Comparison of ENCODE assay signal across 36 cellular contexts in genomic region chr16:55346475-55346874, GRCh38. TPM values are rescaled to one million over a fixed set of nuclear protein-coding genes. Genes with fewer than 3 reads are reported as not detected.
A peak's percentile ranks its signal among the peaks of the same experiment; 100 is the strongest.
DNase-seq lines count a peak whose midpoint lies in the region; ATAC-seq, FAIRE-seq and TF ChIP-seq lines count a peak whose summit lies in the region.
"Had no signal": no experiment of that assay in that cellular context is flagged by ENCODE, and none has a peak within 500 bp of the region (broad histone marks: within the 10 kb centered on the region; RNA-seq: fewer than 3 reads in every experiment).

No MANE protein-coding gene starts in this region.

- TF ChIP-seq CTCF in HepG2 (CRISPR knock-in tag; IDR thresholded peaks at IDR 0.05): no peak
- no peak for TF ChIP-seq CTCF in right lobe of liver (IDR thresholded peaks at IDR 0.05)

- no peak for FAIRE-seq in HepG2 (lab: Jason Lieb, UNC)
- FAIRE-seq: A204.1, A549, D721Med had no signal

- intact Hi-C loops in HepG2 (cut with micrococcal nuclease; ENCODE audit: unreplicated experiment): no loop called here
- intact Hi-C loops in right lobe of liver (cut with DNase I): no loop called here

- BruUV-seq in HepG2 (replicated peaks; lab: Mats Ljungman, UMichigan): no TSS peak

- no peaks in the 10 kb centered on the region for H3K4me1 ChIP-seq in HepG2 (ENCODE audit: insufficient read depth, low read length)
- H3K4me1 ChIP-seq in right lobe of liver: no peaks in the 10 kb centered on the region
- H3K4me1 ChIP-seq in BLaER1: peaks cover 71% of the 10 kb centered on the region
- H3K4me1 ChIP-seq in BLaER1 treated with 17β-estradiol and CSF1 and Interleukin-3, amounts not matched to agents 10 nM and 100 nM: peaks cover 0 to 65% (median 29%) of the 10 kb centered on the region in 10 experiments; a peak in 13 of 20 replicates
- no peaks in the 10 kb centered on the region for H3K4me1 ChIP-seq in SJCRH30
- H3K4me1 ChIP-seq: A549, Caco-2 had no signal

- TF ChIP-seq RAD21 in HepG2 (CRISPR knock-in tag; IDR thresholded peaks at IDR 0.05): no peak

- no peak for TF ChIP-seq EP300 in HepG2 (IDR thresholded peaks at IDR 0.05; ENCODE audit: low read depth in 2 of 2, low read length in 2 of 2)
- TF ChIP-seq EP300 in HepG2 (CRISPR knock-in tag; IDR thresholded peaks at IDR 0.05; ENCODE audit: borderline replicate concordance): no peak

- no peaks in the 10 kb centered on the region for H3K9me3 ChIP-seq in HepG2 (ENCODE audit: low read length)
- H3K9me3 ChIP-seq in right lobe of liver: no peaks in the 10 kb centered on the region
- H3K9me3 ChIP-seq in BLaER1: no peaks in the 10 kb centered on the region
- H3K9me3 ChIP-seq in BLaER1 treated with 17β-estradiol and CSF1 and Interleukin-3, amounts not matched to agents 10 nM and 100 nM (replicated peaks in 1 of 11): peaks cover 0 to 4% (median 0%) of the 10 kb centered on the region in 11 experiments; a peak in 2 of 22 replicates
- no peaks in the 10 kb centered on the region for H3K9me3 ChIP-seq in SJCRH30 (replicated peaks)
- H3K9me3 ChIP-seq: A549, BE2C, Caco-2 had no signal

- H3K27me3 ChIP-seq in HepG2 (ENCODE audit: control insufficient read depth in 1 of 2, insufficient read depth in 2 of 2, low read length in 2 of 2) (peaks cover 0 to 5% of the 10 kb centered on the region in 2 experiments; a peak in 1 of 5 replicates), right lobe of liver (no peaks in the 10 kb centered on the region), BLaER1 (no peaks in the 10 kb centered on the region), SJCRH30 (no peaks in the 10 kb centered on the region)
- no peaks in the 10 kb centered on the region for H3K27me3 ChIP-seq in BLaER1 treated with 17β-estradiol and CSF1 and Interleukin-3, amounts not matched to agents 10 nM and 100 nM
- H3K27me3 ChIP-seq: BE2C had no signal

- H2AFZ ChIP-seq in HepG2 (ENCODE audit: low read length): no peak overlapping the region

- H3K4me3 ChIP-seq in HepG2 (replicated peaks in 1 of 3; ENCODE audit: insufficient read depth in 1 of 3, low read depth in 2 of 3, low read length in 3 of 3) (no peak overlapping the region), right lobe of liver (no peak overlapping the region), BLaER1 (no peak overlapping the region), SJCRH30 (no peak overlapping the region)
- no peak overlapping the region for H3K4me3 ChIP-seq in BLaER1 treated with 17β-estradiol and CSF1 and Interleukin-3, amounts not matched to agents 10 nM and 100 nM
- H3K4me3 ChIP-seq: A549 had no signal

- in situ Hi-C loops in HepG2 (cut with HindIII; ENCODE audit: extremely low pct_ligation_motif_present, low pct_unique_long_range_greater_than_20kb): no loop called here

- no peak for ATAC-seq in HepG2
- ATAC-seq in right lobe of liver: no peak
- no peak for ATAC-seq in HG02852 (IDR thresholded peaks at IDR 0.05; ENCODE audit: unreplicated experiment)
- ATAC-seq: A549; CD8-positive, alpha-beta T cell had no signal

- DNase-seq in HepG2 (ENCODE audit: low spot score) (no peak), right lobe of liver (no peak), SJCRH30 (no peak)
- DNase-seq: 8988T; ACHN; AML-193; BE2C; C1 segment of cervical spinal cord; Caco-2; Calu3; CD4-positive, alpha-beta memory T cell; CD4-positive, alpha-beta T cell; CD4-positive, CD25-positive, alpha-beta regulatory T cell; CD8-positive, alpha-beta memory T cell; CD8-positive, alpha-beta T cell; COR-L47; DMS 273 treated with DMSO at 0.1 percent for 48 hours; DMS153; DMS53; DMS79; DMS79 treated with DMSO at 0.1 percent for 48 hours; DND-41; EL had no signal

- no peak overlapping the region for H3K27ac ChIP-seq in HepG2 (ENCODE audit: extremely low read length, insufficient read depth, low read length)
- H3K27ac ChIP-seq in right lobe of liver: no peak overlapping the region
- H3K27ac ChIP-seq in BLaER1: peak overlapping the region; percentile 56; the same call in 1 of the 2 replicates
- no peak overlapping the region; a peak in 1 of 22 replicates for H3K27ac ChIP-seq in BLaER1 treated with 17β-estradiol and CSF1 and Interleukin-3, amounts not matched to agents 10 nM and 100 nM
- no peak overlapping the region for H3K27ac ChIP-seq in SJCRH30
- H3K27ac ChIP-seq: 22Rv1, A549, C4-2B had no signal

- no peaks in the 10 kb centered on the region for H3K36me3 ChIP-seq in HepG2 (replicated peaks in 1 of 2; ENCODE audit: control insufficient read depth in 1 of 2, insufficient read depth in 2 of 2, low read length in 2 of 2)
- H3K36me3 ChIP-seq in right lobe of liver: no peaks in the 10 kb centered on the region
- no peaks in the 10 kb centered on the region for H3K36me3 ChIP-seq in BLaER1
- no peaks in the 10 kb centered on the region for H3K36me3 ChIP-seq in BLaER1 treated with 17β-estradiol and CSF1 and Interleukin-3, amounts not matched to agents 10 nM and 100 nM
- H3K36me3 ChIP-seq in SJCRH30: no peaks in the 10 kb centered on the region
- H3K36me3 ChIP-seq: BE2C had no signal

- H4K20me1 ChIP-seq in HepG2 (ENCODE audit: insufficient read depth, low read length) (no peaks in the 10 kb centered on the region), BLaER1 (no peaks in the 10 kb centered on the region)
- no peaks in the 10 kb centered on the region for H4K20me1 ChIP-seq in BLaER1 treated with 17β-estradiol and CSF1 and Interleukin-3, amounts not matched to agents 10 nM and 100 nM

- no peaks in the 10 kb centered on the region for H3K79me2 ChIP-seq in HepG2 (ENCODE audit: insufficient read depth, low read length)

- no peak overlapping the region for H3K9ac ChIP-seq in HepG2 (ENCODE audit: insufficient read depth, low read depth, low read length)
- H3K9ac ChIP-seq in BLaER1: no peak overlapping the region
- no peak overlapping the region for H3K9ac ChIP-seq in BLaER1 treated with 17β-estradiol and CSF1 and Interleukin-3, amounts not matched to agents 10 nM and 100 nM

- H3K4me2 ChIP-seq in HepG2 (ENCODE audit: low read depth, low read length): no peak overlapping the region
- peak overlapping the region; percentile 53 for H3K4me2 ChIP-seq in BLaER1
- peak overlapping the region in 7 of 11 experiments; percentile 25 to 62 (median 44); a peak in 13 of 22 replicates for H3K4me2 ChIP-seq in BLaER1 treated with 17β-estradiol and CSF1 and Interleukin-3, amounts not matched to agents 10 nM and 100 nM
- H3K4me2 ChIP-seq: A549 had no signal

- 27% methylated on average over 6 of the region's 6 CpGs for WGBS in HepG2 (ENCODE audit: low lambda C conversion rate)
- WGBS in right lobe of liver (ENCODE audit: insufficient coverage, low coverage, low lambda C conversion rate, missing lambda C conversion rate): 72% methylated on average over 6 of the region's 6 CpGs

- POLR2A ChIA-PET in HepG2 (lab: Yijun Ruan, JAX): interaction anchor here (0.6 kb wide), 1 partner anchor 1602 kb away, joined by 3 read pairs; no protein-coding TSS in a partner anchor

- CTCF ChIA-PET in HepG2 (lab: Yijun Ruan, JAX; ENCODE audit: low intra/inter-chr PET ratio, low total read pairs): no interaction called here

- TF ChIP-seq POLR2A in HepG2 (IDR thresholded peaks at IDR 0.05; ENCODE audit: insufficient read depth in 1 of 2, low read depth in 2 of 2, low read length in 2 of 2) (no peak), right lobe of liver (IDR thresholded peaks at IDR 0.05) (no peak)

TF ChIP-seq in HepG2, 621 proteins besides CTCF, POLR2A, EP300 and RAD21 (continues in another document):
- no peak for TF ChIP-seq MAFK (conservative IDR thresholded peaks at IDR 0.05 in 1 of 2, IDR thresholded peaks at IDR 0.05 in 1 of 2; ENCODE audit: low read length in 2 of 2)
- TF ChIP-seq KDM1A (CRISPR knock-in tag; IDR thresholded peaks at IDR 0.05): no peak
- TF ChIP-seq ZNF546 (CRISPR knock-in tag; conservative IDR thresholded peaks at IDR 0.05): no peak
- no peak for TF ChIP-seq NFE2 (CRISPR knock-in tag; IDR thresholded peaks at IDR 0.05)
- TF ChIP-seq ATF7 (IDR thresholded peaks at IDR 0.05): peak; percentile 90
- no peak for TF ChIP-seq ATF7 (CRISPR knock-in tag; IDR thresholded peaks at IDR 0.05)
- TF ChIP-seq ZNF790 (CRISPR knock-in tag; IDR thresholded peaks at IDR 0.05; ENCODE audit: borderline replicate concordance): no peak
- TF ChIP-seq GMEB2 (CRISPR knock-in tag; IDR thresholded peaks at IDR 0.05; ENCODE audit: low read depth): no peak

RNA-seq across cellular contexts. Expression of gene IRX6, which starts 22.5 kb away (rescaled TPM):
- total RNA-seq in HepG2 (2016; rRNA removed; fragmentation: Illumina TruSeq; extraction: Trizol): not detected in 2 replicates
- total RNA-seq in HepG2 (2016; cell fraction: cytosol; rRNA removed; fragmentation: Illumina TruSeq; extraction: Trizol; ENCODE audit: low read depth): not detected in 2 replicates
- total RNA-seq in HepG2 (2016; cell fraction: insoluble cytoplasmic fraction; rRNA removed; fragmentation: Illumina TruSeq; extraction: Trizol): not detected in 2 replicates
- total RNA-seq in HepG2 (2016; cell fraction: membrane; rRNA removed; fragmentation: Illumina TruSeq; extraction: Trizol): not detected in 2 replicates
- not detected in 2 replicates for total RNA-seq in HepG2 (2016; cell fraction: nucleus; rRNA removed; fragmentation: Illumina TruSeq; extraction: Trizol)
- not detected in 2 replicates for polyA plus RNA-seq in HepG2 (2011; rRNA removed)
- polyA plus RNA-seq in HepG2 (2011; cell fraction: cytosol; rRNA removed): not detected in 2 replicates
- not detected in 2 replicates for polyA plus RNA-seq in HepG2 (2011; cell fraction: nucleus; rRNA removed)
- polyA plus RNA-seq in HepG2 (2012): not detected in 2 replicates
- not detected in 2 replicates for polyA plus RNA-seq in HepG2 (2016; cell fraction: cytosol; fragmentation: Illumina TruSeq; extraction: Trizol; ENCODE audit: low read depth)
- polyA plus RNA-seq in HepG2 (2016; cell fraction: insoluble cytoplasmic fraction; fragmentation: Illumina TruSeq; extraction: Trizol; ENCODE audit: low read depth): not detected in 2 replicates
- polyA plus RNA-seq in HepG2 (2016; cell fraction: membrane; fragmentation: Illumina TruSeq; extraction: Trizol; ENCODE audit: low read depth): not detected in 2 replicates
- not detected in 2 replicates for polyA plus RNA-seq in HepG2 (2016; cell fraction: nucleus; fragmentation: Illumina TruSeq; extraction: Trizol; ENCODE audit: insufficient read depth, low read depth)
- polyA minus RNA-seq in HepG2 (2011; rRNA and poly(A)+ RNA removed; ENCODE audit: low replicate concordance): not detected in 2 replicates
- not detected in 2 replicates for polyA minus RNA-seq in HepG2 (2011; cell fraction: cytosol; rRNA and poly(A)+ RNA removed)
- not detected in 2 replicates for polyA minus RNA-seq in HepG2 (2011; cell fraction: nucleus; rRNA and poly(A)+ RNA removed)
- not detected for total RNA-seq in right lobe of liver
- 18.1 and 18.6 TPM in 2 replicates for total RNA-seq in SJCRH30 (2014; rRNA removed; shearing (Covaris generic))
- total RNA-seq: A673; Caco-2; Calu3; CD4-positive, alpha-beta memory T cell; CD4-positive, alpha-beta T cell; CD4-positive, CD25-positive, alpha-beta regulatory T cell; CD8-positive, alpha-beta memory T cell; CD8-positive, alpha-beta T cell; G401 had no signal
- polyA plus RNA-seq: A549; AG04450; BJ; CD14-positive monocyte; CD4-positive, alpha-beta memory T cell; CD4-positive, CD25-positive, alpha-beta regulatory T cell; CD8-positive, alpha-beta memory T cell had no signal

Comparison
In these comparisons a context has a peak if more than half of its experiments do, and no peak if none do; other contexts are left out.
1. RNA of gene IRX6, which starts 22.5 kb away (total RNA-seq): 18.1 to 18.6 TPM in SJCRH30; not detected in HepG2 and not detected in right lobe of liver; every median in the first group is over 10 times any median in the second.